In the genomic region with DNA sequence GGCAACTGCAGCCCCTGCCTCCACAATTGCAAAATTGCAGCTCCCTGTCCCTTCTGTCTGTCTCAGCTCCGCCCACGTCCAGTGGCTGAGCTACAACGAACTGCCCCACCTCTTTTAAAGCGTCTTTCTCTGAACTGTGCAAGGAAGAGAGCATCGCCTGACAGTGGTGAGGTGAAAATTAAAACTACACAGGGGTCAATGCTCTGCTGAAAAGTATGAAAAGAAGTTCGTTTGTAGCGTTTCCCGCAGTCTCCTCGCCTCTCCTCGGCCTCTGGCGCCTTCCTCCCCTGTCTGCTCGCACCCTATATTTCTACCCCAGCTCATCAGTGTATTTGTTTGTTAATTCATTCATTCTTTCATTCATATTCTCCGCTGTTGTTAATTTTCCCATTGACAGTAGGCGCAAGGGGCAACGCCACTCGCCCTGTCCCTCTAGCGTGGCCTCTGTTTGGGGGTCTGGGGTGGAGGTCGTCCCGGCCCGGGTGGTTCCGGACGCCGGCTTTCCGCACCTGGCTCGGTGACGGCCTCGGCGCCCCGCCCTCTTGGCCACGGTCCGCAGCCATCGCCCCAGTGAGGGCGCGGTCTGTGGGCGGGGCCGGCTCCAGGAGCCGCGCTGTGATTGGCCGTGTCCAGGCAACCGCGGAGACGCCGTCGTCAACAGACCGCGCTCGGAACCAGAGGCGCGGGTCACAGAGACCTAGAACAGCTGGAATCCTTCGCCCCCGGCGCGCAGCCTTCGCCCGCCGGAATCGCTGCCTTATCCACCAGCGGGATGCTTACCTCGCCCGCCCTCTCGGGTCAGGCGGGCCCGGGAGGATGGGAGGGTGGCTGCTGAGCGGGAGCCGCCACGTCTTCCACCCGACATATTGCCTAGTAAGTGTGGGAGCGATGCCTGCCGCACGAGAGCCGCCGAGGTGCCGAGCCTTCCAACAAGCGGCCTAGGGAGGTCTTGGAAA, we compare ENCODE assay signal across 8 cellular contexts. TPM values are rescaled to one million over a fixed set of nuclear protein-coding genes. Genes with fewer than 3 reads are reported as not detected.
DNase-seq lines count a peak whose midpoint lies in the region; ATAC-seq, FAIRE-seq and TF ChIP-seq lines count a peak whose summit lies in the region.

TSS of gene VWA3B (plus strand) at position 677 of the 956 bp plus-strand sequence. CDS start 5,926 bp downstream, outside the sequence.

- DNase-seq in Calu3 (peak; percentile 92), HL-60 (ENCODE audit: low read depth in 1 of 2, low spot score in 1 of 2) (no peak), Panc1 (ENCODE audit: low read depth, low spot score) (no peak), brain microvascular endothelial cell (peak; percentile 47), iPS-NIHi11 (ENCODE audit: low spot score) (peak; percentile 97), RCC 7860 (ENCODE audit: low spot score) (no peak)
- DNase-seq in stimulated activated CD4-positive, alpha-beta T cell treated with anti-CD3 and anti-CD28 coated beads, Interleukin-12 subunit alpha, Interleukin-12 subunit beta, amount 100 ng/mL, for 48 hours (ENCODE audit: low read depth in 2 of 3, low spot score in 1 of 3): peak in 2 of 3 donors; percentile 38 to 55

- H3K4me1 ChIP-seq in Panc1 (ENCODE audit: control insufficient read depth, insufficient read depth, low read length): peaks cover 4% of the 10 kb centered on the region; the same call in 1 of the 2 replicates

- H3K4me1 Mint-ChIP-seq in Calu3 (ENCODE audit: low read depth, unreplicated experiment): peaks cover 17% of the 10 kb centered on the region

- ATAC-seq in GM19452 (IDR thresholded peaks at IDR 0.05; ENCODE audit: unreplicated experiment): peak; percentile 93
- peak; percentile 100 for ATAC-seq in Panc1

- H3K27ac Mint-ChIP-seq in Calu3 (ENCODE audit: unreplicated experiment): peak within 1 kb of the TSS; percentile 28

- intact Hi-C loops in Calu3 (cut with micrococcal nuclease; ENCODE audit: unreplicated experiment): no loop called here
- intact Hi-C loops in Panc1 (cut with micrococcal nuclease; ENCODE audit: unreplicated experiment): no loop called here

- H3K36me3 ChIP-seq in Panc1 (ENCODE audit: control insufficient read depth, insufficient read depth, low read length) (no peaks in the 10 kb centered on the region), brain microvascular endothelial cell (replicated peaks) (no peaks in the 10 kb centered on the region)

- in situ Hi-C loops in Panc1 (cut with HindIII; ENCODE audit: low pct_unique_long_range_greater_than_20kb, low sequenced_read_pairs) (no loop called here), brain microvascular endothelial cell (cut with HindIII; ENCODE audit: low pct_ligation_motif_present, low sequenced_read_pairs) (no loop called here)

- POLR2A ChIA-PET in Panc1 (lab: Charles Lee): no interaction called here

- no peaks in the 10 kb centered on the region for H3K9me3 Mint-ChIP-seq in Calu3 (ENCODE audit: low read depth, unreplicated experiment)

- no peak for TF ChIP-seq CTCF in Calu3 (IDR thresholded peaks at IDR 0.05; ENCODE audit: unreplicated experiment)
- TF ChIP-seq CTCF in HL-60 (IDR thresholded peaks at IDR 0.05; ENCODE audit: insufficient read depth, low read length): no peak
- TF ChIP-seq CTCF in Panc1 (IDR thresholded peaks at IDR 0.05): no peak
- TF ChIP-seq CTCF in brain microvascular endothelial cell (IDR thresholded peaks at IDR 0.05; ENCODE audit: low read depth, low read length, missing control alignments): no peak

- no peaks in the 10 kb centered on the region for H3K27me3 ChIP-seq in HL-60 (ENCODE audit: insufficient read depth, poor library complexity, severe bottlenecking)
- H3K27me3 ChIP-seq in Panc1 (ENCODE audit: control insufficient read depth, insufficient read depth, low read length): peaks cover 20% of the 10 kb centered on the region; the same call in 1 of the 2 replicates
- H3K27me3 ChIP-seq in brain microvascular endothelial cell (replicated peaks): no peaks in the 10 kb centered on the region

- CTCF ChIA-PET in Calu3 (lab: Charles Lee): interaction anchor here (0.6 to 0.8 kb wide), 2 partner anchors 64 to 280 kb away, joined by 3 read pairs; no protein-coding TSS in a partner anchor
- CTCF ChIA-PET in Panc1 (lab: Charles Lee): no interaction called here

- no peak for FAIRE-seq in RCC 7860 (lab: Jason Lieb, UNC)

- H3K27ac ChIP-seq in HL-60 (replicated peaks) (peak within 1 kb of the TSS; percentile 5), Panc1 (ENCODE audit: low read length) (no peak within 1 kb of the TSS), brain microvascular endothelial cell (no peak within 1 kb of the TSS)

- no peaks in the 10 kb centered on the region for H3K9me3 ChIP-seq in Panc1 (ENCODE audit: control insufficient read depth, insufficient read depth, low read depth, low read length)

- peaks cover 14% of the 10 kb centered on the region for H3K36me3 Mint-ChIP-seq in Calu3 (ENCODE audit: insufficient read depth, unreplicated experiment)

- BruUV-seq in Calu3 (replicated peaks; lab: Mats Ljungman, UMichigan) (no TSS peak), Panc1 (replicated peaks; lab: Mats Ljungman, UMichigan) (no TSS peak)

- peaks cover 40% of the 10 kb centered on the region for H3K27me3 Mint-ChIP-seq in Calu3 (ENCODE audit: unreplicated experiment)

- H3K4me3 ChIP-seq in HL-60 (replicated peaks; ENCODE audit: insufficient read depth, low read length) (no peak within 1 kb of the TSS), Panc1 (ENCODE audit: low read depth in 2 of 2, low read length in 2 of 2) (peak within 1 kb of the TSS; percentile 55 to 72), brain microvascular endothelial cell (ENCODE audit: low read depth, low read length) (peak within 1 kb of the TSS; percentile 59)

- H3K4me3 Mint-ChIP-seq in Calu3 (ENCODE audit: low read depth, unreplicated experiment): peak within 1 kb of the TSS; percentile 97

RNA-seq across cellular contexts. Expression of gene VWA3B, which starts in this region (rescaled TPM):
- total RNA-seq in Calu3 (2022) (not detected in 2 replicates), Panc1 (2021; ENCODE audit: unreplicated experiment) (not detected)
- polyA plus RNA-seq in Panc1 (2012; ENCODE audit: insufficient read length): not detected

Comparison
In these comparisons a context has a peak if more than half of its experiments do, and no peak if none do; other contexts are left out.
1. Peak in DNase-seq in Calu3; RNA of the gene not detected or under 1 TPM.
2. Peak in ATAC-seq and H3K4me3 ChIP-seq in Panc1; RNA of the gene not detected or under 1 TPM.
3. DNase-seq: peak in brain microvascular endothelial cell (single experiment), iPS-NIHi11 (single experiment) and stimulated activated CD4-positive, alpha-beta T cell treated with anti-CD3 and anti-CD28 coated beads, Interleukin-12 subunit alpha, Interleukin-12 subunit beta, amount 100 ng/mL, for 48 hours (2 of 3); none in HL-60 (0 of 2), Panc1 (single experiment) and RCC 7860 (single experiment).